In the genomic region with DNA sequence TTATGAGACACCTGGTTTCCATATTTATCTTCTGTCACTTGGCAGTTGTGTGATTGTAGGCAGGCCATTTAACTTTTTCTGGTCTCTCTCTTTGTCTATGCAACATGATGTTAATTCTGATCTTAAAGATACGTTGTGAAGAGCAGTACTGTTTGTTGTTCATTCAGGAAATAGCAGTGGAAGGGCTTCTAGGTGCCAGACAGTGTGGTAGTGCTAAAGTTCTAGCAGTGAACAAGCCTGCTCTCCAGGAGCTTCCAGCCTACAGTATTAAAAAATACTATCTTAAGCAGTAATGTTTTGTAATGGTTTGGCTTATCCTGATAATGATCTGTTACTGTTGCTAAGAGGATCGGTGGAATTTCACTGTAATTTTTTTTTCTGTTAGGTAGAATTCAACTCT, we compare ENCODE assay signal across 20 cellular contexts. TPM values are rescaled to one million over a fixed set of nuclear protein-coding genes. Genes with fewer than 3 reads are reported as not detected.
A peak's percentile ranks its signal among the peaks of the same experiment; 100 is the strongest.
DNase-seq lines count a peak whose midpoint lies in the region; ATAC-seq and TF ChIP-seq lines count a peak whose summit lies in the region.
"Had no signal": no experiment of that assay in that cellular context is flagged by ENCODE, and none has a peak within 500 bp of the region (broad histone marks: within the 10 kb centered on the region; RNA-seq: fewer than 3 reads in every experiment).

No MANE protein-coding gene starts in this region.

- TF ChIP-seq CTCF in natural killer cell (IDR thresholded peaks at IDR 0.05): no peak

- H3K27me3 Mint-ChIP-seq in natural killer cell (ENCODE audit: low read depth in 2 of 2): no peaks in the 10 kb centered on the region
- no peaks in the 10 kb centered on the region for H3K27me3 Mint-ChIP-seq in natural killer cell treated with Interleukin-12 subunit alpha and Interleukin-12 subunit beta and Interleukin-15 and Interleukin-18, amount 100 ng/mL, for 72 hours
- H3K27me3 Mint-ChIP-seq in central memory CD8-positive, alpha-beta T cell: no peaks in the 10 kb centered on the region
- H3K27me3 Mint-ChIP-seq in memory B cell: no peaks in the 10 kb centered on the region

- H3K9me3 Mint-ChIP-seq in natural killer cell (no peaks in the 10 kb centered on the region), memory B cell (no peaks in the 10 kb centered on the region)
- no peaks in the 10 kb centered on the region for H3K9me3 Mint-ChIP-seq in natural killer cell treated with Interleukin-12 subunit alpha and Interleukin-12 subunit beta and Interleukin-15 and Interleukin-18, amount 100 ng/mL, for 72 hours
- H3K9me3 Mint-ChIP-seq in central memory CD8-positive, alpha-beta T cell: no peaks in the 10 kb centered on the region

- H3K4me1 Mint-ChIP-seq in natural killer cell: peaks cover 39 to 44% of the 10 kb centered on the region in 2 donors
- H3K4me1 Mint-ChIP-seq in natural killer cell treated with Interleukin-12 subunit alpha and Interleukin-12 subunit beta and Interleukin-15 and Interleukin-18, amount 100 ng/mL, for 72 hours (ENCODE audit: low read depth in 2 of 2): peaks cover 19 to 23% of the 10 kb centered on the region in 2 donors
- peaks cover 38% of the 10 kb centered on the region for H3K4me1 Mint-ChIP-seq in central memory CD8-positive, alpha-beta T cell
- H3K4me1 Mint-ChIP-seq in memory B cell: peaks cover 19% of the 10 kb centered on the region

- H3K27me3 ChIP-seq in MG63: no peaks in the 10 kb centered on the region

- no peak for DNase-seq in natural killer cell
- DNase-seq in natural killer cell treated with Interleukin-12 subunit alpha and Interleukin-12 subunit beta and Interleukin-15 and Interleukin-18, amount 100 ng/mL, for 72 hours (ENCODE audit: low spot score): no peak
- DNase-seq in central memory CD8-positive, alpha-beta T cell (ENCODE audit: low spot score in 2 of 2): no peak
- no peak for DNase-seq in memory B cell (ENCODE audit: low spot score in 2 of 2)
- DNase-seq in MG63: no peak
- DNase-seq: AML-193; C1 segment of cervical spinal cord; H7; IMR-90; NCI-H1105 treated with DMSO at 0.1 percent for 48 hours; NCI-H1694; NCI-H2081; NCI-H2171; NCI-H345; NCI-H524; NCI-H774; NK-92 treated with Interleukin-12 subunit alpha and Interleukin-12 subunit beta, amount 100 ng/mL, for 24 hours; SHP77 treated with DMSO at 0.1 percent for 48 hours had no signal

- ATAC-seq in natural killer cell: peak in 2 of 3 donors; percentile 31 to 72
- ATAC-seq in natural killer cell treated with Interleukin-12 subunit alpha and Interleukin-12 subunit beta and Interleukin-15 and Interleukin-18, amount 100 ng/mL, for 72 hours: no peak
- peak; percentile 60 for ATAC-seq in central memory CD8-positive, alpha-beta T cell (replicated peaks; ENCODE audit: extremely low read depth, poor library complexity, severe bottlenecking)
- ATAC-seq in memory B cell (ENCODE audit: low read depth): no peak
- no peak for ATAC-seq in HG02678 (IDR thresholded peaks at IDR 0.05; ENCODE audit: unreplicated experiment)
- ATAC-seq in GM19351 (IDR thresholded peaks at IDR 0.05; ENCODE audit: unreplicated experiment): no peak

- no peak overlapping the region for H3K4me3 Mint-ChIP-seq in natural killer cell
- no peak overlapping the region for H3K4me3 Mint-ChIP-seq in natural killer cell treated with Interleukin-12 subunit alpha and Interleukin-12 subunit beta and Interleukin-15 and Interleukin-18, amount 100 ng/mL, for 72 hours
- H3K4me3 Mint-ChIP-seq in central memory CD8-positive, alpha-beta T cell: no peak overlapping the region
- H3K4me3 Mint-ChIP-seq in memory B cell: no peak overlapping the region

- peaks cover 12% of the 10 kb centered on the region for H3K36me3 Mint-ChIP-seq in natural killer cell
- peaks cover 12% of the 10 kb centered on the region for H3K36me3 Mint-ChIP-seq in natural killer cell treated with Interleukin-12 subunit alpha and Interleukin-12 subunit beta and Interleukin-15 and Interleukin-18, amount 100 ng/mL, for 72 hours
- peaks cover 36% of the 10 kb centered on the region for H3K36me3 Mint-ChIP-seq in central memory CD8-positive, alpha-beta T cell (ENCODE audit: insufficient read depth)
- H3K36me3 Mint-ChIP-seq in memory B cell: peaks cover 28% of the 10 kb centered on the region

- H3K4me3 ChIP-seq in MG63: no peak overlapping the region

- H3K27ac Mint-ChIP-seq in natural killer cell (peak overlapping the region; percentile 15 to 19), memory B cell (peak overlapping the region; percentile 35)
- no peak overlapping the region for H3K27ac Mint-ChIP-seq in natural killer cell treated with Interleukin-12 subunit alpha and Interleukin-12 subunit beta and Interleukin-15 and Interleukin-18, amount 100 ng/mL, for 72 hours
- no peak overlapping the region for H3K27ac Mint-ChIP-seq in central memory CD8-positive, alpha-beta T cell (ENCODE audit: low read depth)

- intact Hi-C loops in natural killer cell (cut with micrococcal nuclease): no loop called here

- H3K36me3 ChIP-seq in MG63: no peaks in the 10 kb centered on the region; the same call in 1 of the 2 replicates

- no peaks in the 10 kb centered on the region for H3K9me3 ChIP-seq in MG63

RNA-seq across cellular contexts. Expression of a gene that starts 15.2 kb away (rescaled TPM):
- total RNA-seq in natural killer cell: 10 to 100 TPM; 17.1 to 32.6 (median 24.0) TPM
- total RNA-seq in natural killer cell treated with Interleukin-12 subunit alpha and Interleukin-12 subunit beta and Interleukin-15 and Interleukin-18, amount 100 ng/mL, for 72 hours: 10 to 100 TPM; 16.9 to 23.9 TPM
- total RNA-seq in MG63 (2014; rRNA removed; shearing (Covaris generic); ENCODE audit: low replicate concordance): 6.4 and 18.1 TPM in 2 replicates

Comparison
In these comparisons a context has a peak if more than half of its experiments do, and no peak if none do; other contexts are left out.
1. ATAC-seq: peak in natural killer cell (2 of 3) and central memory CD8-positive, alpha-beta T cell (single experiment); none in natural killer cell treated with Interleukin-12 subunit alpha and Interleukin-12 subunit beta and Interleukin-15 and Interleukin-18, amount 100 ng/mL, for 72 hours (0 of 2), memory B cell (single experiment), HG02678 (single experiment) and GM19351 (single experiment).
2. H3K27ac Mint-ChIP-seq: peak in natural killer cell (2 of 2) and memory B cell (single experiment); none in natural killer cell treated with Interleukin-12 subunit alpha and Interleukin-12 subunit beta and Interleukin-15 and Interleukin-18, amount 100 ng/mL, for 72 hours (0 of 2) and central memory CD8-positive, alpha-beta T cell (single experiment).